Comparison of ENCODE assay signal across 1 cellular context in genomic region chr20:63982937-63983336, GRCh38.
TF ChIP-seq lines count a peak whose summit lies in the region.

No MANE protein-coding gene starts in this region.

TF ChIP-seq in HepG2, 621 proteins besides CTCF, POLR2A, EP300 and RAD21:
- 0 out of 2 replicates have a peak, but pooled peaks have one; percentile 8 for TF ChIP-seq ARNT2 (CRISPR knock-in tag; IDR thresholded peaks at IDR 0.05; ENCODE audit: low read depth)
- no peak for TF ChIP-seq SKIL (CRISPR knock-in tag; IDR thresholded peaks at IDR 0.05; ENCODE audit: borderline replicate concordance)
- TF ChIP-seq ZNF567 (CRISPR knock-in tag; IDR thresholded peaks at IDR 0.05; ENCODE audit: borderline replicate concordance) = peak; percentile 31; the same call in 1 of the 2 replicates
- TF ChIP-seq ZNF768 (CRISPR knock-in tag; IDR thresholded peaks at IDR 0.05) = peak; percentile 57; the same call in 1 of the 2 replicates
- 0 out of 2 replicates have a peak, but pooled peaks have one; percentile 52 for TF ChIP-seq ZC3H13 (CRISPR knock-in tag; IDR thresholded peaks at IDR 0.05)
- TF ChIP-seq SNRNP70 (IDR thresholded peaks at IDR 0.05; ENCODE audit: low read depth, low read length) = no peak
- 0 out of 2 replicates have a peak, but pooled peaks have one; percentile 36 for TF ChIP-seq RBFOX2 (IDR thresholded peaks at IDR 0.05; ENCODE audit: low read depth, low read length)
TF ChIP-seq in HepG2: peak in this region for 5.
